In the genomic region with DNA sequence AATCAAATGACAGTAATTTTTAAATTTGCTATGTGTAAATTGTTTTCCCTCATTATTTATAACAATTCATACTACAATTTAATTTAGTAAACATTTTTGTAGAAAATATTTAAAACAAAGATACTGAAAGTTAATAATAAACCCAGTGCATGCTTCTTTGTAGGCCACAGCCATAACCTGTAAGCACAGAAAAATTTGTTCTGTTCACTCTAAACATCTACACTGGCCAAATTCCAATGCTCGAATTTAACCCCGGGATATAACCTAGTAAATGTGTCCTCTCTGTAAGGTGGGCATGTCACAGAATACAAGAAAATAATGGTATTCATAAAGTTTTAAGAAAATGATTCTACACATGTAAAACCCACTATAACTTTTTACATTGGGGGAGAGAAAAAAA, we compare ENCODE assay signal across 6 cellular contexts. TPM values are rescaled to one million over a fixed set of nuclear protein-coding genes. Genes with fewer than 3 reads are reported as not detected.
"Had no signal": no experiment of that assay in that cellular context is flagged by ENCODE, and none has a peak within 500 bp of the region (broad histone marks: within the 10 kb centered on the region; RNA-seq: fewer than 3 reads in every experiment).

No MANE protein-coding gene starts in this region.

RNA-seq across cellular contexts. Expression of gene FOLH1, which starts 22.2 kb away (rescaled TPM):
- total RNA-seq: left ventricle myocardium inferior; lung microvascular endothelial cell; myocyte; naive thymus-derived CD4-positive, alpha-beta T cell; natural killer cell treated with Interleukin-12 subunit alpha and Interleukin-12 subunit beta and Interleukin-15 and Interleukin-18, amount 100 ng/mL, for 72 hours had no signal
- polyA plus RNA-seq: naive thymus-derived CD4-positive, alpha-beta T cell; neural cell had no signal
